In genomic region chr5:43514816-43515677, GRCh38 we compare ENCODE assay signal across 1 cellular context.
A peak's percentile ranks its signal among the peaks of the same experiment; 100 is the strongest.
TF ChIP-seq lines count a peak whose summit lies in the region.

Gene C5orf34 (minus strand): TSS chr5:43515148. CDS start chr5:43509339, 5,809 bp downstream.

TF ChIP-seq in neural cell, 6 proteins besides CTCF, POLR2A, EP300 and RAD21 (continued from another document):
- peak; percentile 46 for TF ChIP-seq REST (IDR thresholded peaks at IDR 0.05; ENCODE audit: borderline replicate concordance)
